9 cellular contexts compared by ENCODE assay signal in the genomic region with DNA sequence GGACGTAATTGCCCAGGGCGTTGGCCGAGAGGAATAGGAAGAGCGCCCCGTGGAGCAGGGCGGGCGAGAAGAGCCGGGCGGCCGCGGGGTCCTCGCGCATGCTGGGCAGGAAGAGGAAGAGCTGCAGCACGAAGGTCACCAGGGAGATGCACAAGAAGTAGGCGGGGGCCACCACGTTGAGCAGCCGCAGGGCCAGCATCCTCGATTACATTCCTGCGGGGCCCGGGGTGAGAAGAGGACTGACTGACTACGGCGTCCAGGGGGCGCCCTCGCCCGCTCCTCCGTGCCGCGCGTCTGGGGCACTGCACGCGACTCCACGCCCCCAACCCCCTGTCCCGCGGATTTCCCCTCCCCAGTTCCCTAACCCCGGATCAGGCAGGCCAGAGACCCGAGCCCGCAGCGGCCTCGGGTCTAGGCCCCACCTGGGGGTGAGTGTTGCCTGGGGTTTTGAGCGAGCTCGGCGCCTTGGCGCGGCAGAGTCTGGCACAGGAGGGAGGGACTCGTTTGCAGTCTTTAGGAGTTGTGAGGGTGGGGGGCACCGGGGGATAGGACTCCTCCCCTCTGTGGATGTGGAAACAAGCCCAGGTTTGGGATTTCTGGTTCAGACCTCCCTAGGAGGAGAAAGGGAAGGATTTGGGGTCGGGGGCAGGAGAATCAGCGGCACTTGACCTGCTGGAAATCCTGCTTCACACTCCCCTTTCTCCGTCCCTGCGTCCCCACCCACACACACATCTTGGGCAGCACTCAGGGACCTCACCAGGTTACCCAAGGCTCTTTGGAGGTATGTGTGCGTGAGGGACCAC. TPM values are rescaled to one million over a fixed set of nuclear protein-coding genes. Genes with fewer than 3 reads are reported as not detected.
A peak's percentile ranks its signal among the peaks of the same experiment; 100 is the strongest.
DNase-seq lines count a peak whose midpoint lies in the region; ATAC-seq and TF ChIP-seq lines count a peak whose summit lies in the region.
"Had no signal": no experiment of that assay in that cellular context is flagged by ENCODE, and none has a peak within 500 bp of the region (broad histone marks: within the 10 kb centered on the region; RNA-seq: fewer than 3 reads in every experiment).

No MANE protein-coding gene starts in this region.

- CTCF ChIA-PET in activated CD8-positive, alpha-beta T cell treated with anti-CD3 and anti-CD28 coated beads for 36 hours (lab: Charles Lee) = interaction anchor here (0.6 to 1.4 kb wide), 7 partner anchors 10 to 176 kb away, joined by 3 to 5 read pairs (median 3); a partner anchor contains a TSS

- no peak overlapping the region for H3K4me2 ChIP-seq in fibroblast of lung (ENCODE audit: extremely low read depth, insufficient read depth, low read length)

- H3K9me3 ChIP-seq in fibroblast of lung (ENCODE audit: control insufficient read depth, insufficient read depth, low read depth, low read length) = no peaks in the 10 kb centered on the region
- no peaks in the 10 kb centered on the region for H3K9me3 ChIP-seq in prostate gland

- ATAC-seq in activated CD8-positive, alpha-beta T cell treated with anti-CD3 and anti-CD28 coated beads for 36 hours = peak; percentile 89
- ATAC-seq in HG02610 (IDR thresholded peaks at IDR 0.05; ENCODE audit: unreplicated experiment) = no peak

- intact Hi-C loops in activated CD8-positive, alpha-beta T cell treated with anti-CD3 and anti-CD28 coated beads for 36 hours (cut with micrococcal nuclease) = no loop called here
- intact Hi-C loops in prostate gland (cut with DNase I) = no loop called here

- H3K36me3 ChIP-seq in fibroblast of lung (ENCODE audit: control insufficient read depth, insufficient read depth, low read length) (no peaks in the 10 kb centered on the region), prostate gland (no peaks in the 10 kb centered on the region)

- peaks cover 59% of the 10 kb centered on the region for H3K27me3 Mint-ChIP-seq in activated CD8-positive, alpha-beta T cell treated with anti-CD3 and anti-CD28 coated beads for 36 hours

- H3K4me3 ChIP-seq in fibroblast of lung (replicated peaks in 1 of 4; ENCODE audit: control extremely low read depth in 1 of 4, insufficient read depth in 1 of 4, low read depth in 3 of 4, low read length in 4 of 4) (no peak overlapping the region), prostate gland (no peak overlapping the region)

- no peaks in the 10 kb centered on the region for H3K79me2 ChIP-seq in fibroblast of lung (ENCODE audit: control insufficient read depth, insufficient read depth, low read length)

- H3K4me1 ChIP-seq in fibroblast of lung (ENCODE audit: control insufficient read depth, extremely low read depth, insufficient read depth, low read length) (no peaks in the 10 kb centered on the region), prostate gland (replicated peaks) (peaks cover 7% of the 10 kb centered on the region)

- peaks cover 14% of the 10 kb centered on the region for H3K4me1 Mint-ChIP-seq in activated CD8-positive, alpha-beta T cell treated with anti-CD3 and anti-CD28 coated beads for 36 hours (ENCODE audit: low read depth)

- POLR2A ChIA-PET in activated CD8-positive, alpha-beta T cell treated with anti-CD3 and anti-CD28 coated beads for 36 hours (lab: Charles Lee) = interaction anchor here (0.7 kb wide), 1 partner anchor 58 kb away, joined by 4 read pairs; no protein-coding TSS in a partner anchor

- peak overlapping the region; percentile 18 for H3K4me3 Mint-ChIP-seq in activated CD8-positive, alpha-beta T cell treated with anti-CD3 and anti-CD28 coated beads for 36 hours

- H3K27ac Mint-ChIP-seq in activated CD8-positive, alpha-beta T cell treated with anti-CD3 and anti-CD28 coated beads for 36 hours = no peak overlapping the region

- H4K20me1 ChIP-seq in fibroblast of lung (ENCODE audit: control insufficient read depth, extremely low read depth, insufficient read depth, low read length) = no peaks in the 10 kb centered on the region

- WGBS in prostate gland = 3% methylated on average over 27 of the region's 51 CpGs

- H3K27me3 ChIP-seq in fibroblast of lung (ENCODE audit: control insufficient read depth, insufficient read depth, low read length) (peaks cover 55% of the 10 kb centered on the region), prostate gland (replicated peaks; ENCODE audit: insufficient read depth) (peaks cover 22% of the 10 kb centered on the region)

- peak; percentile 16 for DNase-seq in activated gamma-delta T cell treated with Interleukin-2 at 50 U/mL for 16 hours
- DNase-seq in activated gamma-delta T cell (lab: John Stamatoyannopoulos, UW) = no peak
- DNase-seq in NCI-H2107 treated with DMSO at 0.1 percent for 48 hours (lab: John Stamatoyannopoulos, UW; ENCODE audit: unreplicated experiment) = peak; percentile 41
- peak; percentile 70 for DNase-seq in activated CD8-positive, alpha-beta T cell treated with anti-CD3 and anti-CD28 coated beads for 36 hours
- DNase-seq in fibroblast of lung (ENCODE audit: low read depth in 2 of 2) = no peak
- no peak for DNase-seq in prostate gland (ENCODE audit: low spot score)
- DNase-seq in cerebellar nuclear complex (lab: John Stamatoyannopoulos, UW) = no peak

- H3K36me3 Mint-ChIP-seq in activated CD8-positive, alpha-beta T cell treated with anti-CD3 and anti-CD28 coated beads for 36 hours (ENCODE audit: low read depth) = no peaks in the 10 kb centered on the region

- H3K27ac ChIP-seq in fibroblast of lung (ENCODE audit: insufficient read depth, low read length) (no peak overlapping the region), prostate gland (no peak overlapping the region)
- H3K27ac ChIP-seq: epithelial cell of prostate had no signal

- no peak overlapping the region for H2AFZ ChIP-seq in fibroblast of lung (ENCODE audit: low read length)

- H3K9ac ChIP-seq in fibroblast of lung (ENCODE audit: insufficient read depth, low read length) = no peak overlapping the region

- H3K9me3 Mint-ChIP-seq in activated CD8-positive, alpha-beta T cell treated with anti-CD3 and anti-CD28 coated beads for 36 hours = no peaks in the 10 kb centered on the region

- TF ChIP-seq POLR2A in prostate gland (IDR thresholded peaks at IDR 0.05) = no peak

- TF ChIP-seq CTCF in activated CD8-positive, alpha-beta T cell treated with anti-CD3 and anti-CD28 coated beads for 36 hours (IDR thresholded peaks at IDR 0.05) = peak; percentile 70
- TF ChIP-seq CTCF in fibroblast of lung (conservative IDR thresholded peaks at IDR 0.05 in 1 of 2, IDR thresholded peaks at IDR 0.05 in 1 of 2; ENCODE audit: low read depth in 1 of 2, low read length in 2 of 2) = peak; percentile 30 to 34
- TF ChIP-seq CTCF in prostate gland (IDR thresholded peaks at IDR 0.05) = peak in 3 of 4 experiments; percentile 10 to 33 (median 24)

RNA-seq across cellular contexts. Expression of a gene that starts 1.9 kb away (rescaled TPM):
- total RNA-seq in activated CD8-positive, alpha-beta T cell treated with anti-CD3 and anti-CD28 coated beads for 36 hours = not detected
- total RNA-seq in fibroblast of lung = not detected in 2 replicates
- polyA plus RNA-seq in fibroblast of lung = not detected in 2 replicates
- not detected in 2 replicates for polyA plus RNA-seq in fibroblast of lung (2012)
- not detected in 2 replicates for polyA minus RNA-seq in fibroblast of lung (ENCODE audit: low replicate concordance)
- total RNA-seq in prostate gland = under 1 TPM in 1 of 2 donors, not detected in 1; 0.11 TPM

RNA-seq across cellular contexts. Expression of a gene that starts 41.7 kb away (rescaled TPM):
- 1 to 10 TPM; 8.8 to 9.6 TPM for total RNA-seq in activated CD8-positive, alpha-beta T cell treated with anti-CD3 and anti-CD28 coated beads for 36 hours
- total RNA-seq in fibroblast of lung (10.8 and 12.1 TPM in 2 replicates), prostate gland (10 to 100 TPM; 45.1 to 63.3 TPM)
- 8.9 and 12.8 TPM in 2 replicates for polyA plus RNA-seq in fibroblast of lung
- 4.8 and 7.4 TPM in 2 replicates for polyA plus RNA-seq in fibroblast of lung (2012)
- 9.5 and 11.5 TPM in 2 replicates for polyA minus RNA-seq in fibroblast of lung (ENCODE audit: low replicate concordance)

RNA-seq across cellular contexts. Expression of a gene that starts 41.9 kb away (rescaled TPM):
- total RNA-seq in activated CD8-positive, alpha-beta T cell treated with anti-CD3 and anti-CD28 coated beads for 36 hours = 1 to 10 TPM; 3.3 to 3.6 TPM
- total RNA-seq in fibroblast of lung = 0.66 TPM in 1 of 2 replicates, not detected in the other
- polyA plus RNA-seq in fibroblast of lung = not detected in 2 replicates
- polyA plus RNA-seq in fibroblast of lung (2012) = not detected in 2 replicates
- not detected in 2 replicates for polyA minus RNA-seq in fibroblast of lung (ENCODE audit: low replicate concordance)
- total RNA-seq in prostate gland = 1 to 10 TPM; 2.0 to 7.8 TPM

Comparison
In these comparisons a context has a peak if more than half of its experiments do, and no peak if none do; other contexts are left out.
1. DNase-seq: peak in activated gamma-delta T cell treated with Interleukin-2 at 50 U/mL for 16 hours (single experiment), NCI-H2107 treated with DMSO at 0.1 percent for 48 hours (single experiment) and activated CD8-positive, alpha-beta T cell treated with anti-CD3 and anti-CD28 coated beads for 36 hours (single experiment); none in activated gamma-delta T cell (single experiment), fibroblast of lung (0 of 2), prostate gland (single experiment) and cerebellar nuclear complex (0 of 2).
2. Peak in every context shown above with its lines, with median percentiles within 50 percentile points of each other: CTCF ChIP-seq.